Comparison of ENCODE assay signal across 1 cellular context in the genomic region with DNA sequence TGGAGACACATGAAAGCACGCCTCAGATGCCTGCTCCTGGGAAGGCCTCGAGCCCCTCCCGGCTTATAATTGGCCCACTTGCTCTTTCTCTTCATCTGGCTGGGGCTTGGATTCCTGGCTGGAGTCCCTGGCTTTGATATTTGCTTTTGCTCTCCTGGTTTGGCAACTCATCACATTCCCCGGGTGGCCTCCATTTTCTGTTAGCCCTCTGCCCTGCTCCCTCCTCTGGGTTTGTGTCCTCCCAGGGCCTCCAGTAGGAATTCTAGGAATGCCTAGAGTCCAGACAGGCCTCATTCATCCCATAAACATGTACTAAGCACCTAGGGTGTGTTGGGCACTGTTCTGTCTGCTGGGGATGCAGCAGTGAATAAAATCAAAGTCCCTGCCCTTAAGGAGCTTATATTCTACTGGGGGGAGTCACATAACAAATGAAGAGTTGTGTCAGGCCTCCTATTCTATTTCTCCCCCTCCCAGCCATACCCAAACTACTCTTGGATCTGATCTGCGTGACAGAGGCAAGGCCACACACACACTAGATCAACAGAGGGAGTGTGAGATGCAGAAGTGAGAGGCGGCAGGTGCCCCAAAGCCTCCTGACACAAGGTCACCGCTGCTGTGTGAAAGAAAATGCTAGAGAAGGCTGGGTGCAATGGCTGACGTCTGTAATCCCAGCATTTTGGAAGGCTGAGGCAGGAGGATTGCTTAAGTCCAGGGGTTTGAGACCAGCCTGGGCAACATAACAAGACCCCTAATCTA.
TF ChIP-seq lines count a peak whose summit lies in the region.

No MANE protein-coding gene starts in this region.

TF ChIP-seq in GM23338, 12 proteins besides CTCF, POLR2A, EP300 and RAD21 (continued from another document):
- TF ChIP-seq, protein P1, sequence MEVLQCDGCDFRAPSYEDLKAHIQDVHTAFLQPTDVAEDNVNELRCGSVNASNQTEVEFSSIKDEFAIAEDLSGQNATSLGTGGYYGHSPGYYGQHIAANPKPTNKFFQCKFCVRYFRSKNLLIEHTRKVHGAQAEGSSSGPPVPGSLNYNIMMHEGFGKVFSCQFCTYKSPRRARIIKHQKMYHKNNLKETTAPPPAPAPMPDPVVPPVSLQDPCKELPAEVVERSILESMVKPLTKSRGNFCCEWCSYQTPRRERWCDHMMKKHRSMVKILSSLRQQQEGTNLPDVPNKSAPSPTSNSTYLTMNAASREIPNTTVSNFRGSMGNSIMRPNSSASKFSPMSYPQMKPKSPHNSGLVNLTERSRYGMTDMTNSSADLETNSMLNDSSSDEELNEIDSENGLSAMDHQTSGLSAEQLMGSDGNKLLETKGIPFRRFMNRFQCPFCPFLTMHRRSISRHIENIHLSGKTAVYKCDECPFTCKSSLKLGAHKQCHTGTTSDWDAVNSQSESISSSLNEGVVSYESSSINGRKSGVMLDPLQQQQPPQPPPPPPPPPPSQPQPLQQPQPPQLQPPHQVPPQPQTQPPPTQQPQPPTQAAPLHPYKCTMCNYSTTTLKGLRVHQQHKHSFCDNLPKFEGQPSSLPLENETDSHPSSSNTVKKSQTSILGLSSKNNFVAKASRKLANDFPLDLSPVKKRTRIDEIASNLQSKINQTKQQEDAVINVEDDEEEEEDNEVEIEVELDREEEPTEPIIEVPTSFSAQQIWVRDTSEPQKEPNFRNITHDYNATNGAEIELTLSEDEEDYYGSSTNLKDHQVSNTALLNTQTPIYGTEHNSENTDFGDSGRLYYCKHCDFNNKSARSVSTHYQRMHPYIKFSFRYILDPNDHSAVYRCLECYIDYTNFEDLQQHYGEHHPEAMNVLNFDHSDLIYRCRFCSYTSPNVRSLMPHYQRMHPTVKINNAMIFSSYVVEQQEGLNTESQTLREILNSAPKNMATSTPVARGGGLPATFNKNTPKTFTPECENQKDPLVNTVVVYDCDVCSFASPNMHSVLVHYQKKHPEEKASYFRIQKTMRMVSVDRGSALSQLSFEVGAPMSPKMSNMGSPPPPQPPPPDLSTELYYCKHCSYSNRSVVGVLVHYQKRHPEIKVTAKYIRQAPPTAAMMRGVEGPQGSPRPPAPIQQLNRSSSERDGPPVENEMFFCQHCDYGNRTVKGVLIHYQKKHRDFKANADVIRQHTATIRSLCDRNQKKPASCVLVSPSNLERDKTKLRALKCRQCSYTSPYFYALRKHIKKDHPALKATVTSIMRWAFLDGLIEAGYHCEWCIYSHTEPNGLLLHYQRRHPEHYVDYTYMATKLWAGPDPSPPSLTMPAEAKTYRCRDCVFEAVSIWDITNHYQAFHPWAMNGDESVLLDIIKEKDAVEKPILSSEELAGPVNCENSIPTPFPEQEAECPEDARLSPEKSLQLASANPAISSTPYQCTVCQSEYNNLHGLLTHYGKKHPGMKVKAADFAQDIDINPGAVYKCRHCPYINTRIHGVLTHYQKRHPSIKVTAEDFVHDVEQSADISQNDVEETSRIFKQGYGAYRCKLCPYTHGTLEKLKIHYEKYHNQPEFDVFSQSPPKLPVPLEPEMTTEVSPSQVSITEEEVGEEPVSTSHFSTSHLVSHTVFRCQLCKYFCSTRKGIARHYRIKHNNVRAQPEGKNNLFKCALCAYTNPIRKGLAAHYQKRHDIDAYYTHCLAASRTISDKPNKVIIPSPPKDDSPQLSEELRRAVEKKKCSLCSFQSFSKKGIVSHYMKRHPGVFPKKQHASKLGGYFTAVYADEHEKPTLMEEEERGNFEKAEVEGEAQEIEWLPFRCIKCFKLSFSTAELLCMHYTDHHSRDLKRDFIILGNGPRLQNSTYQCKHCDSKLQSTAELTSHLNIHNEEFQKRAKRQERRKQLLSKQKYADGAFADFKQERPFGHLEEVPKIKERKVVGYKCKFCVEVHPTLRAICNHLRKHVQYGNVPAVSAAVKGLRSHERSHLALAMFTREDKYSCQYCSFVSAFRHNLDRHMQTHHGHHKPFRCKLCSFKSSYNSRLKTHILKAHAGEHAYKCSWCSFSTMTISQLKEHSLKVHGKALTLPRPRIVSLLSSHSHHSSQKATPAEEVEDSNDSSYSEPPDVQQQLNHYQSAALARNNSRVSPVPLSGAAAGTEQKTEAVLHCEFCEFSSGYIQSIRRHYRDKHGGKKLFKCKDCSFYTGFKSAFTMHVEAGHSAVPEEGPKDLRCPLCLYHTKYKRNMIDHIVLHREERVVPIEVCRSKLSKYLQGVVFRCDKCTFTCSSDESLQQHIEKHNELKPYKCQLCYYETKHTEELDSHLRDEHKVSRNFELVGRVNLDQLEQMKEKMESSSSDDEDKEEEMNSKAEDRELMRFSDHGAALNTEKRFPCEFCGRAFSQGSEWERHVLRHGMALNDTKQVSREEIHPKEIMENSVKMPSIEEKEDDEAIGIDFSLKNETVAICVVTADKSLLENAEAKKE (CRISPR knock-in tag; IDR thresholded peaks at IDR 0.05), result no peak
- TF ChIP-seq ZNF331 (CRISPR knock-in tag; IDR thresholded peaks at IDR 0.05; ENCODE audit: low read depth), result no peak
- no peak for TF ChIP-seq EZH2 (IDR thresholded peaks at IDR 0.05; ENCODE audit: low read depth, unreplicated experiment)
